In the genomic region with DNA sequence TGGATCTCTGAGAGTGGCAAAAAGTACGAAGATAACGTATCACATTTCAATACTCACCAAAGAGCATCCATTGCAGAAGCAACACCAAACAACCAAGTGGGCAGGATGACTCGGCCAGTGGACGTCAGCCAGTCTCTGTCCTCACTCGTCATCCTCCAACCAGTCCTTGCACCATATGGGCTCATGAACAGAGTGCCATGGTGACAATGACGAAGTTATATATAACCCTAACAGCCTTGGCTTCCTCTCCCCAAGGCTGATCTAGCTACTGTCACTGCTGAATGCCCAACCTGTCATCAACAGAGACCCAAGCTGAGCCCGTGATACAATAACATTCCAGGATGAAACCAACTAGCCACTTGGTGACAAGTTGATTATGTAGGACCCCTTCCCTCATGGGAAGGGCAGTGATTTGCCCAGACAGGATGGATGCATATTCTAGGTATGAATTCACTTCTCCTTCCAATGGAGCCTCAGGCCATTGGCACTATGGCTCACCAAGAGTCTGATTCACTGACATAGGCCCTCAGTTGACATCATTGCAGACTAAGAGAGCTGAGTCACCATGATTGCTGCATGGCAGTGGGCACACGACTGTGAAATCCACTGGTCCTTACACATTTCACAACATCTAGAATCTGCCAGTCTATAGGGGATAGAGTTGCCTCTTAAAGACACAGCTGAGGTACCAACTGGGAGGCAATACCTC, we compare ENCODE assay signal across 10 cellular contexts. TPM values are rescaled to one million over a fixed set of nuclear protein-coding genes. Genes with fewer than 3 reads are reported as not detected.
DNase-seq lines count a peak whose midpoint lies in the region; TF ChIP-seq lines count a peak whose summit lies in the region.
"Had no signal": no experiment of that assay in that cellular context is flagged by ENCODE, and none has a peak within 500 bp of the region (broad histone marks: within the 10 kb centered on the region; RNA-seq: fewer than 3 reads in every experiment).

No MANE protein-coding gene starts in this region.

- H3K27ac ChIP-seq in testis, result no peak overlapping the region
- H3K27ac ChIP-seq: SK-N-MC, transverse colon had no signal

- H3K4me3 ChIP-seq in fibroblast of villous mesenchyme (ENCODE audit: low read depth, low read length) (no peak overlapping the region), testis (no peak overlapping the region)
- H3K4me3 ChIP-seq: SK-N-MC, transverse colon had no signal

- no peaks in the 10 kb centered on the region for H3K4me1 ChIP-seq in testis

- H3K27me3 ChIP-seq in testis, result no peaks in the 10 kb centered on the region
- H3K27me3 ChIP-seq: transverse colon had no signal

- no peaks in the 10 kb centered on the region for H3K36me3 ChIP-seq in testis (ENCODE audit: low read depth, missing control alignments)
- H3K36me3 ChIP-seq: transverse colon had no signal

- intact Hi-C loops in testis (cut with DNase I; ENCODE audit: low total_unique reads), result no loop called here

- no peak for TF ChIP-seq POLR2A in testis (IDR thresholded peaks at IDR 0.05)

- no peaks in the 10 kb centered on the region for H3K9me3 ChIP-seq in testis
- H3K9me3 ChIP-seq: transverse colon had no signal

- in situ Hi-C loops in ACHN (cut with HindIII; ENCODE audit: low pct_ligation_motif_present, low pct_unique_long_range_greater_than_20kb, low sequenced_read_pairs) (no loop called here), GM13977 (cut with MboI; ENCODE audit: low pct_unique_long_range_greater_than_20kb, low sequenced_read_pairs, unreplicated experiment) (no loop called here)

- no peak for TF ChIP-seq CTCF in fibroblast of villous mesenchyme (IDR thresholded peaks at IDR 0.05; ENCODE audit: insufficient read depth, low read depth, low read length)
- TF ChIP-seq CTCF in GM13977 (IDR thresholded peaks at IDR 0.05; ENCODE audit: extremely low read depth, insufficient read depth, missing control alignments), result no peak
- no peak for TF ChIP-seq CTCF in testis (IDR thresholded peaks at IDR 0.05)
- no peak for TF ChIP-seq CTCF in GM20000 (IDR thresholded peaks at IDR 0.05; ENCODE audit: extremely low read depth, missing control alignments)

- DNase-seq in ACHN (peak; percentile 88), H4 (ENCODE audit: low spot score) (peak; percentile 86), T1000 (lab: John Stamatoyannopoulos, UW) (peak; percentile 85), fibroblast of villous mesenchyme (ENCODE audit: low read depth) (peak; percentile 64), GM13977 (ENCODE audit: low spot score) (no peak), testis (no peak), GM20000 (ENCODE audit: low spot score) (no peak), middle frontal gyrus (ENCODE audit: extremely low spot score, low spot score) (no peak)
- DNase-seq: transverse colon had no signal

- 96 to 97% methylated on average over 8 of the region's 8 CpGs for WGBS in testis, 2 donors

RNA-seq across cellular contexts. Expression of a gene that starts 26.3 kb away (rescaled TPM):
- 45.2 and 52.3 TPM in 2 replicates for total RNA-seq in H4 (2014; rRNA removed; shearing (Covaris generic))
- total RNA-seq in fibroblast of villous mesenchyme, result 32.9 and 42.7 TPM in 2 replicates
- 100 to 1,000 TPM in 1 of 2 donors, 10 to 100 TPM in 1; 82.1 to 106 TPM for total RNA-seq in testis
- 80.1 TPM for polyA plus RNA-seq in testis (ENCODE audit: insufficient read depth, low read depth, low replicate concordance)

Comparison
In these comparisons a context has a peak if more than half of its experiments do, and no peak if none do; other contexts are left out.
1. DNase-seq: peak in ACHN (single experiment), H4 (single experiment), T1000 (single experiment) and fibroblast of villous mesenchyme (single experiment); none in GM13977 (single experiment), testis (single experiment), GM20000 (single experiment) and middle frontal gyrus (single experiment).